8 cellular contexts compared by ENCODE assay signal in the genomic region with DNA sequence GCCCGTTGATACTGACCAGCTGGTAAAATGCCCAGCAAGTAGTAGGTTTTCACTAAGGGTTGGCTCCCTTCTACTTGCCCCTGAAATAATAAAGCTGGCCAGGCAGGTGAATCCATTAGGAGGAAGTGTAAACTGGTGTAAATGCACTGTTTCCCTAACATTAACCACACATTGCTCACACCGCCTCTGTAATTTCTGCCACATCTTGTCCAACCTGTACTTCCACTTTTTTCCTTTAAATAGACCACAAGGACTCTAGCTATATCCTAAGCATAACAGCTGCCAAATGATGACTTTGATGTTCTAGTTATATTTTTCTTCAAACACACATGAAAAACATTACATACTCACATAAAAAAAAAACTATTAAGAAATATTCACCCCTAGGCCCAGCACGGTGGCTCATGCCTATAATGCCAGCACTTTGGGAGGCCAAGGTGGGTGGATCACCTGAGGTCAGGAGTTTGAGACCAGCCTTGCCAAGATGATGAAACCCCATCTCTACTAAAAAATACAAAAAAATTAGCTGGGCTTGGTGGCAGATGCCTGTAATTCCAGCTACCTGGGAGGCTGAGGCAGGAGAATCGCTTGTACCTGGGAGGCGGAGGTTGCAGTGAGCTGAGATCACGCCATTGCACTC.
DNase-seq lines count a peak whose midpoint lies in the region; ATAC-seq and TF ChIP-seq lines count a peak whose summit lies in the region.
"Not testable (repeated sequence)": the region's sequence is repeated elsewhere in the genome, so short reads cannot be mapped to it uniquely, and the experiment has no call there.

No MANE protein-coding gene starts in this region.

- H3K4me3 Mint-ChIP-seq in stimulated activated naive CD8-positive, alpha-beta T cell treated with anti-CD3 and anti-CD28 coated beads, Interleukin-15, Interleukin-2, amounts not matched to agents 100 ng/mL and 50 ng/mL, for 24 hours, result not testable (repeated sequence)

- H3K9me2 ChIP-seq in HCT116 (ENCODE audit: insufficient read depth), result not testable (repeated sequence)

- RAD21 ChIA-PET in HCT116 (lab: Charles Lee; ENCODE audit: low non-redundant PET in 1 of 2, low total read pairs in 2 of 2, uncharacterized antibody in 2 of 2, unreplicated experiment in 2 of 2), result not testable (repeated sequence)

- H3K4me1 ChIP-seq in HCT116 (ENCODE audit: control insufficient read depth in 1 of 2, insufficient read depth in 2 of 2, low read length in 2 of 2) (peaks cover 36 to 43% of the 10 kb centered on the region in 2 experiments), esophagus squamous epithelium (peaks cover 8 to 48% (median 18%) of the 10 kb centered on the region in 3 donors), mucosa of descending colon (ENCODE audit: low read depth) (peaks cover 41% of the 10 kb centered on the region)

- not testable (repeated sequence) for H3K9me3 ChIP-seq in HCT116 (ENCODE audit: control insufficient read depth in 1 of 2, insufficient read depth in 1 of 2, low read depth in 1 of 2, low read length in 2 of 2); esophagus squamous epithelium; mucosa of descending colon

- H4K20me1 ChIP-seq in HCT116 (ENCODE audit: insufficient read depth), result not testable (repeated sequence)

- H3K9me3 Mint-ChIP-seq in stimulated activated naive CD8-positive, alpha-beta T cell treated with anti-CD3 and anti-CD28 coated beads, Interleukin-15, Interleukin-2, amounts not matched to agents 100 ng/mL and 50 ng/mL, for 24 hours, result not testable (repeated sequence)

- TF ChIP-seq CTCF in 22Rv1 (IDR thresholded peaks at IDR 0.05); HCT116 (IDR thresholded peaks at IDR 0.05 in 2 of 3, conservative IDR thresholded peaks at IDR 0.05 in 1 of 3; ENCODE audit: borderline replicate concordance in 1 of 3, insufficient read depth in 1 of 3, low read depth in 2 of 3, low read length in 2 of 3); VCaP (conservative IDR thresholded peaks at IDR 0.05); esophagus squamous epithelium (IDR thresholded peaks at IDR 0.05); mucosa of descending colon (IDR thresholded peaks at IDR 0.05): not testable (repeated sequence)

- CTCF ChIA-PET in HCT116 (lab: Charles Lee), result interaction anchor here (0.7 to 2.0 kb wide), 3 partner anchors 15 to 133 kb away, joined by 3 to 7 read pairs (median 4); no protein-coding TSS in a partner anchor

- POLR2A ChIA-PET in HCT116 (lab: Charles Lee), result interaction anchor here (1.2 kb wide), 1 partner anchor 159 kb away, joined by 4 read pairs; the partner anchor contains the start of gene RPS13

- WGBS in esophagus squamous epithelium, 2 donors, result 58 to 77% methylated on average over 6 of the region's 6 CpGs

- peak overlapping the region; percentile 9 for H3K27ac Mint-ChIP-seq in stimulated activated naive CD8-positive, alpha-beta T cell treated with anti-CD3 and anti-CD28 coated beads, Interleukin-15, Interleukin-2, amounts not matched to agents 100 ng/mL and 50 ng/mL, for 24 hours

- H3K27me3 Mint-ChIP-seq in stimulated activated naive CD8-positive, alpha-beta T cell treated with anti-CD3 and anti-CD28 coated beads, Interleukin-15, Interleukin-2, amounts not matched to agents 100 ng/mL and 50 ng/mL, for 24 hours, result peaks cover 27% of the 10 kb centered on the region

- 0 out of 2 replicates have a peak, but pooled peaks have one; percentile 30 for TF ChIP-seq RAD21 in HCT116 (IDR thresholded peaks at IDR 0.05; ENCODE audit: low read depth)

- H3K4me3 ChIP-seq in HCT116 (replicated peaks in 1 of 2; ENCODE audit: low read depth in 1 of 2, low read length in 2 of 2), result peak overlapping the region in 1 of 2 experiments; percentile 22; a peak in 2 of 4 replicates
- not testable (repeated sequence) for H3K4me3 ChIP-seq in esophagus squamous epithelium, mucosa of descending colon

- not testable (repeated sequence) for H3K36me3 Mint-ChIP-seq in stimulated activated naive CD8-positive, alpha-beta T cell treated with anti-CD3 and anti-CD28 coated beads, Interleukin-15, Interleukin-2, amounts not matched to agents 100 ng/mL and 50 ng/mL, for 24 hours (ENCODE audit: low read depth)

- intact Hi-C loops in HCT116 (cut with micrococcal nuclease); esophagus squamous epithelium (cut with DNase I): not testable (repeated sequence)
- intact Hi-C loops in mucosa of descending colon (cut with DNase I, micrococcal nuclease), result loop anchor here in 1 of 2 donors (1.0 kb wide), 1 partner anchor 35 kb away; no protein-coding TSS in a partner anchor

- H3K4me1 Mint-ChIP-seq in stimulated activated naive CD8-positive, alpha-beta T cell treated with anti-CD3 and anti-CD28 coated beads, Interleukin-15, Interleukin-2, amounts not matched to agents 100 ng/mL and 50 ng/mL, for 24 hours (ENCODE audit: low read depth), result peaks cover 10% of the 10 kb centered on the region

- H3K9ac ChIP-seq in HCT116 (ENCODE audit: low read length), result peak overlapping the region; percentile 19; the same call in 1 of the 2 replicates

- TF ChIP-seq POLR2A in HCT116 (IDR thresholded peaks at IDR 0.05; ENCODE audit: borderline replicate concordance, extremely low read depth, insufficient read depth, insufficient read length); esophagus squamous epithelium (IDR thresholded peaks at IDR 0.05): not testable (repeated sequence)

- H3K27ac ChIP-seq in 22Rv1, result peak overlapping the region; percentile 50
- H3K27ac ChIP-seq in HCT116 (ENCODE audit: low read depth, low read length), result not testable (repeated sequence)
- H3K27ac ChIP-seq in VCaP, result peak overlapping the region; percentile 94
- peak overlapping the region; percentile 70 to 81 (median 74) for H3K27ac ChIP-seq in esophagus squamous epithelium

- not testable (repeated sequence) for H3K27me3 ChIP-seq in HCT116 (ENCODE audit: insufficient read depth, low read length); esophagus squamous epithelium

- not testable (repeated sequence) for BruUV-seq in HCT116 (replicated peaks; lab: Mats Ljungman, UMichigan)

- H2AFZ ChIP-seq in HCT116 (ENCODE audit: low read depth, low read length, poor library complexity, severe bottlenecking), result not testable (repeated sequence)

- H3K4me2 ChIP-seq in HCT116 (ENCODE audit: low read length), result peak overlapping the region; percentile 73

- H3K36me3 ChIP-seq in HCT116 (ENCODE audit: control insufficient read depth in 1 of 2, insufficient read depth in 2 of 2, low read length in 2 of 2); esophagus squamous epithelium; mucosa of descending colon (ENCODE audit: low read depth): not testable (repeated sequence)

- peak; percentile 73 for DNase-seq in HCT116 (ENCODE audit: low read depth, low spot score)
- peak; percentile 70 for DNase-seq in NCI-H1417 treated with DMSO at 0.1 percent for 48 hours (lab: John Stamatoyannopoulos, UW)
- DNase-seq in NCI-H748 treated with DMSO at 0.1 percent for 48 hours (lab: John Stamatoyannopoulos, UW), result peak; percentile 92
- DNase-seq in esophagus squamous epithelium (lab: John Stamatoyannopoulos, UW), result not testable (repeated sequence)
- peak in 1 of 3 donors; percentile 59 for DNase-seq in mucosa of descending colon

- not testable (repeated sequence) for H3K79me2 ChIP-seq in HCT116 (ENCODE audit: insufficient read depth, low read length)

- peak; percentile 74 for ATAC-seq in HCT116
- ATAC-seq in mucosa of descending colon, result peak; percentile 74

TF ChIP-seq in HCT116, 20 proteins besides CTCF, POLR2A, EP300 and RAD21:
- peak; percentile 74; the same call in 1 of the 2 replicates for TF ChIP-seq MAX (IDR thresholded peaks at IDR 0.05)
- peak; percentile 46; the same call in 1 of the 2 replicates for TF ChIP-seq FOSL1 (IDR thresholded peaks at IDR 0.05; ENCODE audit: low read depth)
- TF ChIP-seq CEBPB (IDR thresholded peaks at IDR 0.05; ENCODE audit: low read depth), result peak; percentile 86
- TF ChIP-seq POLR2AphosphoS5 (IDR thresholded peaks at IDR 0.05; ENCODE audit: low read depth, low read length), result peak; percentile 43; the same call in 1 of the 2 replicates
- peak; percentile 79 for TF ChIP-seq SIN3A (IDR thresholded peaks at IDR 0.05; ENCODE audit: low read depth)
- TF ChIP-seq SP1 (IDR thresholded peaks at IDR 0.05; ENCODE audit: low read depth), result peak; percentile 93
- peak; percentile 66 for TF ChIP-seq EGR1 (IDR thresholded peaks at IDR 0.05; ENCODE audit: low read depth)
- peak; percentile 83 for TF ChIP-seq JUND (IDR thresholded peaks at IDR 0.05)
- TF ChIP-seq CBX3 (IDR thresholded peaks at IDR 0.05; ENCODE audit: low read depth), result peak; percentile 93
